Comparison of ENCODE assay signal across 8 cellular contexts in genomic region chr4:75512336-75513211, GRCh38. TPM values are rescaled to one million over a fixed set of nuclear protein-coding genes. Genes with fewer than 3 reads are reported as not detected.
DNase-seq lines count a peak whose midpoint lies in the region; ATAC-seq and TF ChIP-seq lines count a peak whose summit lies in the region.

No MANE protein-coding gene starts in this region.

- in situ Hi-C loops in Caki2 (cut with HindIII; ENCODE audit: low pct_unique_long_range_greater_than_20kb, low sequenced_read_pairs) = no loop called here

- peak; percentile 23 for DNase-seq in Caki2 (ENCODE audit: low read depth)
- DNase-seq in adipocyte (ENCODE audit: low read depth) = peak; percentile 58
- DNase-seq in stimulated activated CD4-positive, alpha-beta T cell treated with anti-CD3 and anti-CD28 coated beads, Interleukin-4, amount 100 ng/mL, for 4 hours = no peak
- no peak for DNase-seq in T-helper 17 cell

- H3K27me3 ChIP-seq in HUES48 (ENCODE audit: control insufficient read depth, insufficient read depth, low read length) (no peaks in the 10 kb centered on the region), adipocyte (replicated peaks; ENCODE audit: control insufficient read depth, insufficient read depth, low read length) (no peaks in the 10 kb centered on the region), liver (ENCODE audit: control insufficient read depth in 4 of 4, insufficient read depth in 4 of 4, low read length in 3 of 4) (no peaks in the 10 kb centered on the region)

- no peaks in the 10 kb centered on the region for H3K9me3 ChIP-seq in HUES48 (ENCODE audit: control insufficient read depth, insufficient read depth, low read length)
- H3K9me3 ChIP-seq in adipocyte (ENCODE audit: control insufficient read depth, low read length) = no peaks in the 10 kb centered on the region
- H3K9me3 ChIP-seq in liver (ENCODE audit: control insufficient read depth in 4 of 4, low read length in 3 of 4) = no peaks in the 10 kb centered on the region
- H3K9me3 ChIP-seq in T-helper 17 cell (ENCODE audit: control insufficient read depth, low read length, poor library complexity, severe bottlenecking) = no peaks in the 10 kb centered on the region

- 44% methylated on average over 6 of the region's 6 CpGs for WGBS in liver

- no peak for TF ChIP-seq RAD21 in liver (IDR thresholded peaks at IDR 0.05)

- H3K36me3 Mint-ChIP-seq in T-helper 17 cell (ENCODE audit: low read depth) = peaks cover 5% of the 10 kb centered on the region

- H3K36me3 ChIP-seq in HUES48 (ENCODE audit: control insufficient read depth, insufficient read depth, low read length) (peaks cover 24% of the 10 kb centered on the region), adipocyte (ENCODE audit: control insufficient read depth, insufficient read depth, low read length, severe bottlenecking) (peaks cover 17% of the 10 kb centered on the region), liver (ENCODE audit: control insufficient read depth in 4 of 4, insufficient read depth in 3 of 4, low read depth in 1 of 4, low read length in 3 of 4) (peaks cover 0 to 5% (median 2%) of the 10 kb centered on the region in 4 donors)

- H3K27ac ChIP-seq in HUES48 (ENCODE audit: low read depth, low read length) (peak overlapping the region; percentile 81), liver (ENCODE audit: low read depth in 1 of 2, low read length in 2 of 2) (peak overlapping the region; percentile 32 to 62)

- H3K4me1 ChIP-seq in HUES48 (ENCODE audit: control insufficient read depth, insufficient read depth, low read length) = peaks cover 34% of the 10 kb centered on the region
- peaks cover 43% of the 10 kb centered on the region for H3K4me1 ChIP-seq in adipocyte (ENCODE audit: control insufficient read depth, insufficient read depth, low read length)
- peaks cover 6 to 34% (median 17%) of the 10 kb centered on the region in 4 donors for H3K4me1 ChIP-seq in liver (ENCODE audit: control insufficient read depth in 4 of 4, insufficient read depth in 4 of 4, low read length in 3 of 4)

- no peak overlapping the region for H3K27ac Mint-ChIP-seq in T-helper 17 cell

- H3K4me3 ChIP-seq in HUES48 (ENCODE audit: low read depth, low read length) (peak overlapping the region; percentile 83), adipocyte (ENCODE audit: low read length) (peak overlapping the region; percentile 98), liver (ENCODE audit: low read depth in 1 of 3, low read length in 3 of 3) (peak overlapping the region; percentile 39 to 93 (median 58))

- no peaks in the 10 kb centered on the region for H3K27me3 Mint-ChIP-seq in T-helper 17 cell

- H3K4me3 Mint-ChIP-seq in T-helper 17 cell = no peak overlapping the region

- H3K9ac ChIP-seq in HUES48 (ENCODE audit: low read depth, low read length) (no peak overlapping the region), adipocyte (ENCODE audit: low read length) (peak overlapping the region; percentile 91), liver (ENCODE audit: low read depth in 1 of 2, low read length in 2 of 2) (no peak overlapping the region)

- ATAC-seq in GM19467 (IDR thresholded peaks at IDR 0.05; ENCODE audit: unreplicated experiment) = no peak
- ATAC-seq in GM18868 (IDR thresholded peaks at IDR 0.05; ENCODE audit: unreplicated experiment) = no peak
- no peak for ATAC-seq in T-helper 17 cell

- TF ChIP-seq CTCF in liver (IDR thresholded peaks at IDR 0.05; ENCODE audit: low read depth, low read length, missing input control) = no peak

- peaks cover 38% of the 10 kb centered on the region for H3K4me1 Mint-ChIP-seq in T-helper 17 cell

TF ChIP-seq in liver, 16 proteins besides CTCF, POLR2A, EP300 and RAD21:
- TF ChIP-seq EGR1 (IDR thresholded peaks at IDR 0.05; ENCODE audit: low read depth in 2 of 2) (no peak), TAF1 (conservative IDR thresholded peaks at IDR 0.05) (no peak), GABPA (IDR thresholded peaks at IDR 0.05 in 1 of 2, conservative IDR thresholded peaks at IDR 0.05 in 1 of 2) (no peak), JUND (IDR thresholded peaks at IDR 0.05) (no peak), FOXA1 (IDR thresholded peaks at IDR 0.05) (no peak), ZBTB33 (IDR thresholded peaks at IDR 0.05) (no peak), HNF4A (conservative IDR thresholded peaks at IDR 0.05) (no peak), NR2F2 (IDR thresholded peaks at IDR 0.05) (no peak), REST (IDR thresholded peaks at IDR 0.05) (no peak), ATF3 (IDR thresholded peaks at IDR 0.05) (no peak), HNF4G (IDR thresholded peaks at IDR 0.05) (no peak), MAX (IDR thresholded peaks at IDR 0.05) (no peak), YY1 (IDR thresholded peaks at IDR 0.05) (no peak), SP1 (IDR thresholded peaks at IDR 0.05) (no peak), RXRA (IDR thresholded peaks at IDR 0.05) (no peak), FOXA2 (IDR thresholded peaks at IDR 0.05) (no peak)

RNA-seq across cellular contexts. Expression of gene RCHY1, which starts 1.6 kb away (rescaled TPM):
- total RNA-seq in Caki2 (2014; rRNA removed; shearing (Covaris generic); ENCODE audit: low replicate concordance) = 3.5 and 7.9 TPM in 2 replicates
- 10 to 100 TPM; 14.7 to 24.8 TPM for total RNA-seq in liver
- polyA plus RNA-seq in liver = 10 to 100 TPM; 16.7 to 19.2 TPM
- total RNA-seq in T-helper 17 cell = 10 to 100 TPM; 29.0 to 41.0 TPM

RNA-seq across cellular contexts. Expression of gene THAP6, which starts 1.7 kb away (rescaled TPM):
- total RNA-seq in Caki2 (2014; rRNA removed; shearing (Covaris generic); ENCODE audit: low replicate concordance) = 4.2 and 7.2 TPM in 2 replicates
- total RNA-seq in liver (10 to 100 TPM in 1 of 2 donors, 1 to 10 TPM in 1; 8.7 to 11.5 TPM), T-helper 17 cell (10 to 100 TPM; 24.8 to 25.4 TPM)
- 1 to 10 TPM; 4.2 to 6.4 TPM for polyA plus RNA-seq in liver

RNA-seq across cellular contexts. Expression of gene ODAPH, which starts 43.3 kb away (rescaled TPM):
- total RNA-seq in Caki2 (2014; rRNA removed; shearing (Covaris generic); ENCODE audit: low replicate concordance) = 0.17 TPM in 1 of 2 replicates, not detected in the other
- total RNA-seq in liver (not detected), T-helper 17 cell (under 1 TPM in 1 of 2 donors, not detected in 1; 0.29 TPM)
- polyA plus RNA-seq in liver = not detected

Comparison
In these comparisons a context has a peak if more than half of its experiments do, and no peak if none do; other contexts are left out.
1. DNase-seq: peak in Caki2 (single experiment) and adipocyte (single experiment); none in stimulated activated CD4-positive, alpha-beta T cell treated with anti-CD3 and anti-CD28 coated beads, Interleukin-4, amount 100 ng/mL, for 4 hours (0 of 2) and T-helper 17 cell (0 of 3).
2. Peak in every context shown above with its lines, with median percentiles within 50 percentile points of each other: H3K4me3 ChIP-seq.